Comparison of ENCODE assay signal across 16 cellular contexts in genomic region chr4:163693776-163694175, GRCh38.
DNase-seq lines count a peak whose midpoint lies in the region.
"Had no signal": no experiment of that assay in that cellular context is flagged by ENCODE, and none has a peak within 500 bp of the region (broad histone marks: within the 10 kb centered on the region; RNA-seq: fewer than 3 reads in every experiment).

No MANE protein-coding gene starts in this region.

- H3K36me3 ChIP-seq in adipocyte (ENCODE audit: control insufficient read depth, insufficient read depth, low read length, severe bottlenecking), result no peaks in the 10 kb centered on the region

- H3K9me3 ChIP-seq in adipocyte (ENCODE audit: control insufficient read depth, low read length), result no peaks in the 10 kb centered on the region

- in situ Hi-C loops in ACHN (cut with HindIII; ENCODE audit: low pct_ligation_motif_present, low pct_unique_long_range_greater_than_20kb, low sequenced_read_pairs), result no loop called here

- H3K4me1 ChIP-seq in adipocyte (ENCODE audit: control insufficient read depth, insufficient read depth, low read length), result peaks cover 18% of the 10 kb centered on the region

- peak overlapping the region; percentile 25 for H3K9ac ChIP-seq in adipocyte (ENCODE audit: low read length)

- DNase-seq in ACHN (peak; percentile 75), HT1080 (ENCODE audit: low read depth) (peak; percentile 81), adipocyte (ENCODE audit: low read depth) (no peak), iris pigment epithelial cell (ENCODE audit: low read depth) (peak; percentile 75), MV-4-11 (lab: John Stamatoyannopoulos, UW) (no peak), NCI-H2081 (lab: John Stamatoyannopoulos, UW) (no peak), NCI-H2029 (lab: John Stamatoyannopoulos, UW) (no peak), HUDEP-2 (lab: John Stamatoyannopoulos, UW; ENCODE audit: unreplicated experiment in 76 of 76) (no peak)
- DNase-seq: activated B cell treated with CpG ODN at 0.5 μM for 24 hours; activated CD8-positive, alpha-beta memory T cell treated with anti-CD3 and anti-CD28 coated beads for 24 hours; endodermal cell; GDM1; H7; NCI-H2107; NCI-H69; RPMI8226 had no signal

- no peak overlapping the region for H3K4me3 ChIP-seq in adipocyte (ENCODE audit: low read length)

- H3K27me3 ChIP-seq in adipocyte (replicated peaks; ENCODE audit: control insufficient read depth, insufficient read depth, low read length), result no peaks in the 10 kb centered on the region

Comparison
In these comparisons a context has a peak if more than half of its experiments do, and no peak if none do; other contexts are left out.
1. DNase-seq: peak in ACHN (single experiment), HT1080 (single experiment) and iris pigment epithelial cell (single experiment); none in adipocyte (single experiment), MV-4-11 (single experiment), NCI-H2081 (0 of 2), NCI-H2029 (single experiment) and HUDEP-2 (0 of 76).